In the genomic region with DNA sequence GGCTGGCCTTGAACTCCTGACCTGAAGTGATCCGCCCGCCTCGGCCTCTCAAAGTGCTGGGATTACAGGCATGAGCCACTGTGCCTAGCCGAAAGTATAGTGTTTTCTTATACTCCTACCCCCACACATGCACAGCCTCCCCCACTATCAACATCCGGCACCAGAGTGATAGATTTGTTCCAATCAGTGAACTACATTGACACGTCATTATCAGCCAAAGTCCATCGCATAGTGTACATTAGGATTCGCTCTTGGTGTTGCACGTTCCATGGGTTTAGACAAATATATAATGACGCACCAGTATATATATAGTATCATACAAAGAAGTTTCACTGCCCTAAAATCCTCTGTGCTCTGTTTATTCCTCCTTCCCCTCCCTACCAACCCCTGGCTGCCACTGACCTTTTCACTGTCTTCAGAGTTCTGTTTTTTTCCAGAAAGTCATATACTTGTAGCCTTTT, we compare ENCODE assay signal across 1 cellular context.
TF ChIP-seq lines count a peak whose summit lies in the region.

No MANE protein-coding gene starts in this region.

TF ChIP-seq in HepG2, 621 proteins besides CTCF, POLR2A, EP300 and RAD21 (continued from another document and continues in another):
- TF ChIP-seq, protein P1, sequence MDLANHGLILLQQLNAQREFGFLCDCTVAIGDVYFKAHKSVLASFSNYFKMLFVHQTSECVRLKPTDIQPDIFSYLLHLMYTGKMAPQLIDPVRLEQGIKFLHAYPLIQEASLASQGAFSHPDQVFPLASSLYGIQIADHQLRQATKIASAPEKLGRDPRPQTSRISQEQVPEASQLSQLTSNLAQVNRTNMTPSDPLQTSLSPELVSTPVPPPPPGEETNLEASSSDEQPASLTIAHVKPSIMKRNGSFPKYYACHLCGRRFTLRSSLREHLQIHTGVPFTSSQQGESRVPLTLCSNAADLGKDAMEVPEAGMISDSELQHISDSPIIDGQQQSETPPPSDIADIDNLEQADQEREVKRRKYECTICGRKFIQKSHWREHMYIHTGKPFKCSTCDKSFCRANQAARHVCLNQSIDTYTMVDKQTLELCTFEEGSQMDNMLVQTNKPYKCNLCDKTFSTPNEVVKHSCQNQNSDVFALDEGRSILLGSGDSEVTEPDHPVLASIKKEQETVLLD (CRISPR knock-in tag; IDR thresholded peaks at IDR 0.05; ENCODE audit: low read depth): no peak
- TF ChIP-seq, protein P2, sequence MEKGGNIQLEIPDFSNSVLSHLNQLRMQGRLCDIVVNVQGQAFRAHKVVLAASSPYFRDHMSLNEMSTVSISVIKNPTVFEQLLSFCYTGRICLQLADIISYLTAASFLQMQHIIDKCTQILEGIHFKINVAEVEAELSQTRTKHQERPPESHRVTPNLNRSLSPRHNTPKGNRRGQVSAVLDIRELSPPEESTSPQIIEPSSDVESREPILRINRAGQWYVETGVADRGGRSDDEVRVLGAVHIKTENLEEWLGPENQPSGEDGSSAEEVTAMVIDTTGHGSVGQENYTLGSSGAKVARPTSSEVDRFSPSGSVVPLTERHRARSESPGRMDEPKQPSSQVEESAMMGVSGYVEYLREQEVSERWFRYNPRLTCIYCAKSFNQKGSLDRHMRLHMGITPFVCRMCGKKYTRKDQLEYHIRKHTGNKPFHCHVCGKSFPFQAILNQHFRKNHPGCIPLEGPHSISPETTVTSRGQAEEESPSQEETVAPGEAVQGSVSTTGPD (CRISPR knock-in tag; IDR thresholded peaks at IDR 0.05): peak; percentile 23; the same call in 1 of the 2 replicates
- TF ChIP-seq, protein P3, sequence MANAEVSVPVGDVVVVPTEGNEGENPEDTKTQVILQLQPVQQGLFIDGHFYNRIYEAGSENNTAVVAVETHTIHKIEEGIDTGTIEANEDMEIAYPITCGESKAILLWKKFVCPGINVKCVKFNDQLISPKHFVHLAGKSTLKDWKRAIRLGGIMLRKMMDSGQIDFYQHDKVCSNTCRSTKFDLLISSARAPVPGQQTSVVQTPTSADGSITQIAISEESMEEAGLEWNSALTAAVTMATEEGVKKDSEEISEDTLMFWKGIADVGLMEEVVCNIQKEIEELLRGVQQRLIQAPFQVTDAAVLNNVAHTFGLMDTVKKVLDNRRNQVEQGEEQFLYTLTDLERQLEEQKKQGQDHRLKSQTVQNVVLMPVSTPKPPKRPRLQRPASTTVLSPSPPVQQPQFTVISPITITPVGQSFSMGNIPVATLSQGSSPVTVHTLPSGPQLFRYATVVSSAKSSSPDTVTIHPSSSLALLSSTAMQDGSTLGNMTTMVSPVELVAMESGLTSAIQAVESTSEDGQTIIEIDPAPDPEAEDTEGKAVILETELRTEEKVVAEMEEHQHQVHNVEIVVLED (CRISPR knock-in tag; IDR thresholded peaks at IDR 0.05; ENCODE audit: borderline replicate concordance): peak; percentile 27; the same call in 1 of the 2 replicates
- TF ChIP-seq, protein P4, sequence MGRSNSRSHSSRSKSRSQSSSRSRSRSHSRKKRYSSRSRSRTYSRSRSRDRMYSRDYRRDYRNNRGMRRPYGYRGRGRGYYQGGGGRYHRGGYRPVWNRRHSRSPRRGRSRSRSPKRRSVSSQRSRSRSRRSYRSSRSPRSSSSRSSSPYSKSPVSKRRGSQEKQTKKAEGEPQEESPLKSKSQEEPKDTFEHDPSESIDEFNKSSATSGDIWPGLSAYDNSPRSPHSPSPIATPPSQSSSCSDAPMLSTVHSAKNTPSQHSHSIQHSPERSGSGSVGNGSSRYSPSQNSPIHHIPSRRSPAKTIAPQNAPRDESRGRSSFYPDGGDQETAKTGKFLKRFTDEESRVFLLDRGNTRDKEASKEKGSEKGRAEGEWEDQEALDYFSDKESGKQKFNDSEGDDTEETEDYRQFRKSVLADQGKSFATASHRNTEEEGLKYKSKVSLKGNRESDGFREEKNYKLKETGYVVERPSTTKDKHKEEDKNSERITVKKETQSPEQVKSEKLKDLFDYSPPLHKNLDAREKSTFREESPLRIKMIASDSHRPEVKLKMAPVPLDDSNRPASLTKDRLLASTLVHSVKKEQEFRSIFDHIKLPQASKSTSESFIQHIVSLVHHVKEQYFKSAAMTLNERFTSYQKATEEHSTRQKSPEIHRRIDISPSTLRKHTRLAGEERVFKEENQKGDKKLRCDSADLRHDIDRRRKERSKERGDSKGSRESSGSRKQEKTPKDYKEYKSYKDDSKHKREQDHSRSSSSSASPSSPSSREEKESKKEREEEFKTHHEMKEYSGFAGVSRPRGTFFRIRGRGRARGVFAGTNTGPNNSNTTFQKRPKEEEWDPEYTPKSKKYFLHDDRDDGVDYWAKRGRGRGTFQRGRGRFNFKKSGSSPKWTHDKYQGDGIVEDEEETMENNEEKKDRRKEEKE (IDR thresholded peaks at IDR 0.05): no peak
- TF ChIP-seq ZFP36 (IDR thresholded peaks at IDR 0.05; ENCODE audit: borderline replicate concordance, low read depth, low read length, partially characterized antibody) (no peak), CHD2 (IDR thresholded peaks at IDR 0.05; ENCODE audit: low read depth, low read length) (peak; percentile 55; the same call in 1 of the 2 replicates), KAT2B (IDR thresholded peaks at IDR 0.05; ENCODE audit: borderline replicate concordance, low read depth, low read length) (no peak), ZNF431 (CRISPR knock-in tag; IDR thresholded peaks at IDR 0.05; ENCODE audit: borderline replicate concordance, low read depth) (peak; percentile 67; the same call in 1 of the 2 replicates), TCF7 (IDR thresholded peaks at IDR 0.05; ENCODE audit: low read depth) (peak; percentile 75), SOX13 (IDR thresholded peaks at IDR 0.05) (peak; percentile 65; the same call in 1 of the 2 replicates), SOX13 (CRISPR knock-in tag; conservative IDR thresholded peaks at IDR 0.05 in 1 of 2, IDR thresholded peaks at IDR 0.05 in 1 of 2) (peak in 1 of 2 experiments; percentile 85; a peak in 2 of 4 replicates), ZNF660 (CRISPR knock-in tag; IDR thresholded peaks at IDR 0.05; ENCODE audit: borderline replicate concordance, low read depth) (no peak), ZNF138 (CRISPR knock-in tag; IDR thresholded peaks at IDR 0.05; ENCODE audit: low read depth) (no peak), ZNF615 (CRISPR knock-in tag; IDR thresholded peaks at IDR 0.05; ENCODE audit: borderline replicate concordance) (peak; percentile 64; the same call in 1 of the 2 replicates), ZBTB8A (CRISPR knock-in tag; IDR thresholded peaks at IDR 0.05; ENCODE audit: borderline replicate concordance, low read depth) (no peak), SOX5 (CRISPR knock-in tag; IDR thresholded peaks at IDR 0.05; ENCODE audit: borderline replicate concordance) (peak; percentile 86; the same call in 1 of the 2 replicates), ZFP90 (CRISPR knock-in tag; IDR thresholded peaks at IDR 0.05; ENCODE audit: borderline replicate concordance) (peak; percentile 63; the same call in 1 of the 2 replicates), DNMT3B (CRISPR knock-in tag; conservative IDR thresholded peaks at IDR 0.05) (0 out of 2 replicates have a peak, but pooled peaks have one; percentile 30), SUZ12 (IDR thresholded peaks at IDR 0.05; ENCODE audit: low read depth, low read length) (no peak), KLF12 (CRISPR knock-in tag; IDR thresholded peaks at IDR 0.05; ENCODE audit: borderline replicate concordance) (no peak), RFX3 (CRISPR knock-in tag; IDR thresholded peaks at IDR 0.05) (no peak), ZFY (CRISPR knock-in tag; IDR thresholded peaks at IDR 0.05) (peak; percentile 47), ZNF101 (CRISPR knock-in tag; IDR thresholded peaks at IDR 0.05; ENCODE audit: borderline replicate concordance, low read depth) (no peak), EZH2 (conservative IDR thresholded peaks at IDR 0.05; ENCODE audit: low read depth, low read length) (no peak), ZNF510 (CRISPR knock-in tag; IDR thresholded peaks at IDR 0.05; ENCODE audit: low read depth) (peak; percentile 72; the same call in 1 of the 2 replicates), FLYWCH1 (CRISPR knock-in tag; IDR thresholded peaks at IDR 0.05) (no peak), ZNF256 (CRISPR knock-in tag; conservative IDR thresholded peaks at IDR 0.05) (no peak), ZNF432 (CRISPR knock-in tag; IDR thresholded peaks at IDR 0.05; ENCODE audit: borderline replicate concordance) (no peak), ZNF317 (CRISPR knock-in tag; IDR thresholded peaks at IDR 0.05) (peak; percentile 72; the same call in 1 of the 2 replicates), HMG20B (CRISPR knock-in tag; conservative IDR thresholded peaks at IDR 0.05) (peak; percentile 88; the same call in 1 of the 2 replicates), HOXA7 (CRISPR knock-in tag; IDR thresholded peaks at IDR 0.05) (no peak), ZNF24 (IDR thresholded peaks at IDR 0.05) (no peak), ZMYM4 (CRISPR knock-in tag; IDR thresholded peaks at IDR 0.05) (peak; percentile 79), ZSCAN21 (CRISPR knock-in tag; IDR thresholded peaks at IDR 0.05; ENCODE audit: borderline replicate concordance) (no peak), ZNF883 (CRISPR knock-in tag; IDR thresholded peaks at IDR 0.05; ENCODE audit: not compliant biosample characterization) (no peak), NPAS2 (CRISPR knock-in tag; IDR thresholded peaks at IDR 0.05; ENCODE audit: borderline replicate concordance) (no peak), XBP1 (CRISPR knock-in tag; IDR thresholded peaks at IDR 0.05) (no peak; the same call in 1 of the 2 replicates), ZNF383 (CRISPR knock-in tag; IDR thresholded peaks at IDR 0.05; ENCODE audit: borderline replicate concordance) (no peak)
- TF ChIP-seq, protein P5, sequence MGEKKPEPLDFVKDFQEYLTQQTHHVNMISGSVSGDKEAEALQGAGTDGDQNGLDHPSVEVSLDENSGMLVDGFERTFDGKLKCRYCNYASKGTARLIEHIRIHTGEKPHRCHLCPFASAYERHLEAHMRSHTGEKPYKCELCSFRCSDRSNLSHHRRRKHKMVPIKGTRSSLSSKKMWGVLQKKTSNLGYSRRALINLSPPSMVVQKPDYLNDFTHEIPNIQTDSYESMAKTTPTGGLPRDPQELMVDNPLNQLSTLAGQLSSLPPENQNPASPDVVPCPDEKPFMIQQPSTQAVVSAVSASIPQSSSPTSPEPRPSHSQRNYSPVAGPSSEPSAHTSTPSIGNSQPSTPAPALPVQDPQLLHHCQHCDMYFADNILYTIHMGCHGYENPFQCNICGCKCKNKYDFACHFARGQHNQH (CRISPR knock-in tag; IDR thresholded peaks at IDR 0.05): peak; percentile 92
- TF ChIP-seq, protein P6, sequence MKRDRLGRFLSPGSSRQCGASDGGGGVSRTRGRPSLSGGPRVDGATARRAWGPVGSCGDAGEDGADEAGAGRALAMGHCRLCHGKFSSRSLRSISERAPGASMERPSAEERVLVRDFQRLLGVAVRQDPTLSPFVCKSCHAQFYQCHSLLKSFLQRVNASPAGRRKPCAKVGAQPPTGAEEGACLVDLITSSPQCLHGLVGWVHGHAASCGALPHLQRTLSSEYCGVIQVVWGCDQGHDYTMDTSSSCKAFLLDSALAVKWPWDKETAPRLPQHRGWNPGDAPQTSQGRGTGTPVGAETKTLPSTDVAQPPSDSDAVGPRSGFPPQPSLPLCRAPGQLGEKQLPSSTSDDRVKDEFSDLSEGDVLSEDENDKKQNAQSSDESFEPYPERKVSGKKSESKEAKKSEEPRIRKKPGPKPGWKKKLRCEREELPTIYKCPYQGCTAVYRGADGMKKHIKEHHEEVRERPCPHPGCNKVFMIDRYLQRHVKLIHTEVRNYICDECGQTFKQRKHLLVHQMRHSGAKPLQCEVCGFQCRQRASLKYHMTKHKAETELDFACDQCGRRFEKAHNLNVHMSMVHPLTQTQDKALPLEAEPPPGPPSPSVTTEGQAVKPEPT (CRISPR knock-in tag; IDR thresholded peaks at IDR 0.05; ENCODE audit: low read depth): 0 out of 2 replicates have a peak, but pooled peaks have one; percentile 34
- TF ChIP-seq, protein P7, sequence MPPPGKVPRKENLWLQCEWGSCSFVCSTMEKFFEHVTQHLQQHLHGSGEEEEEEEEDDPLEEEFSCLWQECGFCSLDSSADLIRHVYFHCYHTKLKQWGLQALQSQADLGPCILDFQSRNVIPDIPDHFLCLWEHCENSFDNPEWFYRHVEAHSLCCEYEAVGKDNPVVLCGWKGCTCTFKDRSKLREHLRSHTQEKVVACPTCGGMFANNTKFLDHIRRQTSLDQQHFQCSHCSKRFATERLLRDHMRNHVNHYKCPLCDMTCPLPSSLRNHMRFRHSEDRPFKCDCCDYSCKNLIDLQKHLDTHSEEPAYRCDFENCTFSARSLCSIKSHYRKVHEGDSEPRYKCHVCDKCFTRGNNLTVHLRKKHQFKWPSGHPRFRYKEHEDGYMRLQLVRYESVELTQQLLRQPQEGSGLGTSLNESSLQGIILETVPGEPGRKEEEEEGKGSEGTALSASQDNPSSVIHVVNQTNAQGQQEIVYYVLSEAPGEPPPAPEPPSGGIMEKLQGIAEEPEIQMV (CRISPR knock-in tag; IDR thresholded peaks at IDR 0.05; ENCODE audit: low read depth): no peak
- TF ChIP-seq, protein P8, sequence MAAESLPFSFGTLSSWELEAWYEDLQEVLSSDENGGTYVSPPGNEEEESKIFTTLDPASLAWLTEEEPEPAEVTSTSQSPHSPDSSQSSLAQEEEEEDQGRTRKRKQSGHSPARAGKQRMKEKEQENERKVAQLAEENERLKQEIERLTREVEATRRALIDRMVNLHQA (CRISPR knock-in tag; IDR thresholded peaks at IDR 0.05): no peak
- TF ChIP-seq, protein P9, sequence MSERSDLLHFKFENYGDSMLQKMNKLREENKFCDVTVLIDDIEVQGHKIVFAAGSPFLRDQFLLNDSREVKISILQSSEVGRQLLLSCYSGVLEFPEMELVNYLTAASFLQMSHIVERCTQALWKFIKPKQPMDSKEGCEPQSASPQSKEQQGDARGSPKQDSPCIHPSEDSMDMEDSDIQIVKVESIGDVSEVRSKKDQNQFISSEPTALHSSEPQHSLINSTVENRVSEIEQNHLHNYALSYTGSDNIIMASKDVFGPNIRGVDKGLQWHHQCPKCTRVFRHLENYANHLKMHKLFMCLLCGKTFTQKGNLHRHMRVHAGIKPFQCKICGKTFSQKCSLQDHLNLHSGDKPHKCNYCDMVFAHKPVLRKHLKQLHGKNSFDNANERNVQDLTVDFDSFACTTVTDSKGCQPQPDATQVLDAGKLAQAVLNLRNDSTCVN (CRISPR knock-in tag; IDR thresholded peaks at IDR 0.05; ENCODE audit: borderline replicate concordance): no peak; the same call in 1 of the 2 replicates
- TF ChIP-seq, protein P10, sequence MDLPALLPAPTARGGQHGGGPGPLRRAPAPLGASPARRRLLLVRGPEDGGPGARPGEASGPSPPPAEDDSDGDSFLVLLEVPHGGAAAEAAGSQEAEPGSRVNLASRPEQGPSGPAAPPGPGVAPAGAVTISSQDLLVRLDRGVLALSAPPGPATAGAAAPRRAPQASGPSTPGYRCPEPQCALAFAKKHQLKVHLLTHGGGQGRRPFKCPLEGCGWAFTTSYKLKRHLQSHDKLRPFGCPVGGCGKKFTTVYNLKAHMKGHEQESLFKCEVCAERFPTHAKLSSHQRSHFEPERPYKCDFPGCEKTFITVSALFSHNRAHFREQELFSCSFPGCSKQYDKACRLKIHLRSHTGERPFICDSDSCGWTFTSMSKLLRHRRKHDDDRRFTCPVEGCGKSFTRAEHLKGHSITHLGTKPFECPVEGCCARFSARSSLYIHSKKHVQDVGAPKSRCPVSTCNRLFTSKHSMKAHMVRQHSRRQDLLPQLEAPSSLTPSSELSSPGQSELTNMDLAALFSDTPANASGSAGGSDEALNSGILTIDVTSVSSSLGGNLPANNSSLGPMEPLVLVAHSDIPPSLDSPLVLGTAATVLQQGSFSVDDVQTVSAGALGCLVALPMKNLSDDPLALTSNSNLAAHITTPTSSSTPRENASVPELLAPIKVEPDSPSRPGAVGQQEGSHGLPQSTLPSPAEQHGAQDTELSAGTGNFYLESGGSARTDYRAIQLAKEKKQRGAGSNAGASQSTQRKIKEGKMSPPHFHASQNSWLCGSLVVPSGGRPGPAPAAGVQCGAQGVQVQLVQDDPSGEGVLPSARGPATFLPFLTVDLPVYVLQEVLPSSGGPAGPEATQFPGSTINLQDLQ (CRISPR knock-in tag; IDR thresholded peaks at IDR 0.05): 0 out of 2 replicates have a peak, but pooled peaks have one; percentile 25
